ENCODE assay signal across 1 cellular context in the genomic region with DNA sequence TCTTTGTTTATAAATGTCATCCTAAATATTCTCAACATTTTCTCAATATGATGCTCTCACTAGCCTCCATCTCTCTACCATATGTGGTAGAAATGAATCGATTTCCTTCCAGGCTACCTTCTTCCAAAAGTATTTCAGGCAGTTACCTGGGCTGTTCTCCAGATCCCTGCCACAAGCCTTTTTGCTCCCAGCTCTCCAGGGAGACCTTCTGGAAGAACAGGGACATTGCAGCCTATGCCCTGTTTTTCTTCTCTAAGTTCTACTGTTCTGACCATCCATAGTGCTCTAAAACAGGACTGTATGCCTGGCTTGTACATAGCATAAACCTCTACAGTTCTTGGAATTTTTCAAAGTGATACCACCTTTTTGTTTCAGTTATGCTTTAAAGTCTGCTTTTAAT.
TF ChIP-seq lines count a peak whose summit lies in the region.

No MANE protein-coding gene starts in this region.

TF ChIP-seq in GM23338, 12 proteins besides CTCF, POLR2A, EP300 and RAD21:
- TF ChIP-seq ZNF462 (CRISPR knock-in tag; IDR thresholded peaks at IDR 0.05) (0 out of 2 replicates have a peak, but pooled peaks have one; percentile 8), CREB1 (CRISPR knock-in tag; IDR thresholded peaks at IDR 0.05; ENCODE audit: low read depth) (no peak), EZH2 (IDR thresholded peaks at IDR 0.05; ENCODE audit: low read depth, unreplicated experiment) (no peak)
